ENCODE assay signal across 17 cellular contexts in the genomic region with DNA sequence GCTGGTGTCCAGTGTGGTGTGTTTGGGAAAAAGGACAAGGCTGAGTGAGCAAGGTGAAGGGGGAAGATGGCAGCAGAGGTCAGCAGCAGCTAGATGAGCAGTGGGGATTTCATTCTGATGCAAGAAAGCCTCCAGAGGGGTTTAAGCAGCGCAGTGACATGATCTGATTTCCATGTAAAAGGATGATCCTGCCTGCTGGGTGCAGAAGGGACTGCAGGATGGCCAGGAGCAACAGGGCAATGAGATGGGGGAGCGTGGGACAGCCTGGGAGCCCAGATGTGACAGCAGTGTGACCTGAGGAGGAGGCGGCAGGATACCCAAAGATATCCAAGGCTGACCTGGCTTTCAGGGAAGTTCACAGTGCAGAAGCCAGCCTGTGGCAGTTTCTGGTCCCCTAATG. TPM values are rescaled to one million over a fixed set of nuclear protein-coding genes. Genes with fewer than 3 reads are reported as not detected.
"Had no signal": no experiment of that assay in that cellular context is flagged by ENCODE, and none has a peak within 500 bp of the region (broad histone marks: within the 10 kb centered on the region; RNA-seq: fewer than 3 reads in every experiment).

No MANE protein-coding gene starts in this region.

- H3K9me3 Mint-ChIP-seq: activated T-helper 1 cell treated with anti-CD3 and anti-CD28 coated beads, Interleukin-12 subunit alpha, Interleukin-12 subunit beta, Interleukin-2, Interleukin-4 antibody, amounts not matched to agents 30 ng/mL and 10 ng/mL and 1 ng/mL, durations not matched to agents 14 hours and 24 hours and 36 hours; central memory CD8-positive, alpha-beta T cell had no signal

- H3K36me3 ChIP-seq: ascending aorta, WERI-Rb-1 had no signal

- H3K4me3 Mint-ChIP-seq: activated T-helper 1 cell treated with anti-CD3 and anti-CD28 coated beads, Interleukin-12 subunit alpha, Interleukin-12 subunit beta, Interleukin-2, Interleukin-4 antibody, amounts not matched to agents 30 ng/mL and 10 ng/mL and 1 ng/mL, durations not matched to agents 14 hours and 24 hours and 36 hours; central memory CD8-positive, alpha-beta T cell; stimulated activated naive B cell treated with anti-CD40 and anti-IgM and Interleukin-4, amounts not matched to agents 10 μg/mL and 1 μg/mL and 100 μg/mL, for 72 hours had no signal

- DNase-seq: activated CD4-positive, alpha-beta T cell treated with anti-CD3 and anti-CD28 coated beads, Interleukin-2, amount 50 U/mL, for 4 hours; activated gamma-delta T cell treated with Interleukin-2 at 50 U/mL for 16 hours; activated T-cell treated with anti-CD3 and anti-CD28 coated beads for 4 hours; erythroblast; foreskin melanocyte; head of caudate nucleus; left ventricle myocardium superior; nucleus accumbens; retina; spleen; stimulated activated naive B cell treated with anti-CD40 and anti-IgM and Interleukin-4, amounts not matched to agents 10 μg/mL and 1 μg/mL and 100 μg/mL, for 72 hours; T-helper 2 cell; WERI-Rb-1 had no signal

- H3K27ac ChIP-seq: ascending aorta, coronary artery, spleen, WERI-Rb-1 had no signal

- H3K4me3 ChIP-seq: ascending aorta, coronary artery, spleen had no signal

- H3K4me1 Mint-ChIP-seq: central memory CD8-positive, alpha-beta T cell had no signal

- H3K27ac Mint-ChIP-seq: activated T-helper 1 cell treated with anti-CD3 and anti-CD28 coated beads, Interleukin-12 subunit alpha, Interleukin-12 subunit beta, Interleukin-2, Interleukin-4 antibody, amounts not matched to agents 30 ng/mL and 10 ng/mL and 1 ng/mL, durations not matched to agents 14 hours and 24 hours and 36 hours; stimulated activated naive B cell treated with anti-CD40 and anti-IgM and Interleukin-4, amounts not matched to agents 10 μg/mL and 1 μg/mL and 100 μg/mL, for 72 hours had no signal

- H3K36me3 Mint-ChIP-seq: stimulated activated naive B cell treated with anti-CD40 and anti-IgM and Interleukin-4, amounts not matched to agents 10 μg/mL and 1 μg/mL and 100 μg/mL, for 72 hours had no signal

- H3K9me3 ChIP-seq: ascending aorta had no signal

RNA-seq across cellular contexts. Expression of a gene that starts 6.1 kb away (rescaled TPM):
- total RNA-seq: activated T-helper 1 cell treated with anti-CD3 and anti-CD28 coated beads, Interleukin-12 subunit alpha, Interleukin-12 subunit beta, Interleukin-2, Interleukin-4 antibody, amounts not matched to agents 30 ng/mL and 10 ng/mL and 1 ng/mL, durations not matched to agents 14 hours and 24 hours and 36 hours; ascending aorta; left ventricle myocardium superior had no signal
